Comparison of ENCODE assay signal across 21 cellular contexts in the genomic region with DNA sequence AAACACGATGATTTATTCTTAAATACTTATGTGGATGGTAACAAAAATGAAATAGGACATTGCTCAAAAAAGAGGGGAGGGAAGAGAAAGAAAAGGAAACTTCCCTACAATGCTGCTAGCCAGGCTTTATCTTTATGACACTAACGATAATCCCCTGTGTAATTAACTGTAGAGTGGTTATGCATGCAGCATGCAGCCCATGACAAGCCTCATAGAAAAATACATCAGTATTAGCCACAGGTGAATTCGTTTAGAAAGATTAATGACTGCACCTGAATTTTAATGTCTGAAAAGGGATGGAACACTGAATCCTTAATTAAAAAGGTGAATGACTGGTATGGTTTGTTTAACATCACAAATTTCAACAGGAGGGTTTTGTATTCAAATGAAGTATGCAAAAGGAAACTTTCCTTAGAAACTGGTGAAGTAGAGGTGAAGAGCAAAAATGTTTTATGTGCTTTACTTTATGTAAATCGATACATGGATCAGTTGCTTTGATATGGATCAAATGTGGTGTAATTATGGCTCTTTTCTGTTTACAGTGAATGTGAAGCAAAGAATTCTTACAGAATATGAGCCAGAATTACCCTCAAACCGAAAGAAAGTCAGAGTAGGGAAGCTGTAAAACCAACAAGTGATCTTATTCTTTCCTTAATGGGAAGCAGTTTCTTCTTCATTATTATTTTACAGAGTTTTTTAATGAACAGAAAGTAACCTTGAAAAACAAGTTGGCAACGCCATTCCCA.
DNase-seq lines count a peak whose midpoint lies in the region; ATAC-seq, FAIRE-seq and TF ChIP-seq lines count a peak whose summit lies in the region.
"Had no signal": no experiment of that assay in that cellular context is flagged by ENCODE, and none has a peak within 500 bp of the region (broad histone marks: within the 10 kb centered on the region; RNA-seq: fewer than 3 reads in every experiment).

No MANE protein-coding gene starts in this region.

- no peaks in the 10 kb centered on the region for H3K27me3 Mint-ChIP-seq in mesothelial cell of epicardium (ENCODE audit: low read depth)
- H3K27me3 Mint-ChIP-seq: B cell; dendritic cell treated with granulocyte-macrophage colony-stimulating factor and Interleukin-4, amounts not matched to agents 40 ng/mL and 50 ng/mL, for 4 days; natural killer cell treated with Interleukin-12 subunit alpha and Interleukin-12 subunit beta and Interleukin-15 and Interleukin-18, amount 100 ng/mL, for 72 hours had no signal

- H3K9me3 Mint-ChIP-seq in mesothelial cell of epicardium: no peaks in the 10 kb centered on the region
- H3K9me3 Mint-ChIP-seq: dendritic cell treated with granulocyte-macrophage colony-stimulating factor and Interleukin-4, amounts not matched to agents 40 ng/mL and 50 ng/mL, for 4 days had no signal

- ATAC-seq in SK-N-SH treated with all-trans-retinoic acid at 6 μM for 48 hours (peak; percentile 37; the same call in 2 of the 3 replicates), GM19328 (IDR thresholded peaks at IDR 0.05; ENCODE audit: unreplicated experiment) (no peak), HG02588 (IDR thresholded peaks at IDR 0.05; ENCODE audit: unreplicated experiment) (no peak)
- ATAC-seq: natural killer cell treated with Interleukin-12 subunit alpha and Interleukin-12 subunit beta and Interleukin-15 and Interleukin-18, amount 100 ng/mL, for 72 hours; Panc1; psoas muscle had no signal

- no peak for TF ChIP-seq CTCF in mesothelial cell of epicardium (IDR thresholded peaks at IDR 0.05; ENCODE audit: unreplicated experiment)

- H3K4me1 Mint-ChIP-seq in mesothelial cell of epicardium: peaks cover 23% of the 10 kb centered on the region
- H3K4me1 Mint-ChIP-seq: B cell had no signal

- TF ChIP-seq POLR2A in H54 (IDR thresholded peaks at IDR 0.05; ENCODE audit: low read depth, low read length): no peak
- no peak for TF ChIP-seq POLR2A in GM12892 (IDR thresholded peaks at IDR 0.05; ENCODE audit: low read depth, low read length)

- FAIRE-seq in H54 (lab: Jason Lieb, UNC) (peak; percentile 27), GM12892 (lab: Jason Lieb, UNC) (no peak)
- FAIRE-seq: endothelial cell of umbilical vein, H1 had no signal

- no peaks in the 10 kb centered on the region for H3K36me3 Mint-ChIP-seq in mesothelial cell of epicardium
- H3K36me3 Mint-ChIP-seq: natural killer cell treated with Interleukin-12 subunit alpha and Interleukin-12 subunit beta and Interleukin-15 and Interleukin-18, amount 100 ng/mL, for 72 hours had no signal

- DNase-seq in H54 (ENCODE audit: insufficient read length, low spot score): no peak
- DNase-seq in NCI-H1105 treated with DMSO at 0.1 percent for 48 hours (lab: John Stamatoyannopoulos, UW): peak; percentile 70
- DNase-seq in mesothelial cell of epicardium (ENCODE audit: low spot score in 2 of 2, unreplicated experiment in 2 of 2): no peak
- no peak for DNase-seq in GM12892 (ENCODE audit: insufficient read length)
- no peak for DNase-seq in NCI-H2081 (lab: John Stamatoyannopoulos, UW)
- DNase-seq: activated CD4-positive, alpha-beta T cell treated with anti-CD3 and anti-CD28 coated beads for 48 hours; brain microvascular endothelial cell; Caco-2; kidney glomerular epithelial cell; NCI-H2029; NCI-H510A treated with DMSO at 0.1 percent for 48 hours; psoas muscle had no signal

- H3K27ac Mint-ChIP-seq in mesothelial cell of epicardium: no peak overlapping the region
- H3K27ac Mint-ChIP-seq: B cell; dendritic cell treated with granulocyte-macrophage colony-stimulating factor and Interleukin-4, amounts not matched to agents 40 ng/mL and 50 ng/mL, for 4 days; natural killer cell treated with Interleukin-12 subunit alpha and Interleukin-12 subunit beta and Interleukin-15 and Interleukin-18, amount 100 ng/mL, for 72 hours had no signal

- peak overlapping the region; percentile 18 for H3K4me3 Mint-ChIP-seq in mesothelial cell of epicardium
- H3K4me3 Mint-ChIP-seq: B cell; dendritic cell treated with granulocyte-macrophage colony-stimulating factor and Interleukin-4, amounts not matched to agents 40 ng/mL and 50 ng/mL, for 4 days; natural killer cell treated with Interleukin-12 subunit alpha and Interleukin-12 subunit beta and Interleukin-15 and Interleukin-18, amount 100 ng/mL, for 72 hours had no signal

TF ChIP-seq in SK-N-SH treated with all-trans-retinoic acid at 6 μM for 48 hours, 23 proteins besides CTCF, POLR2A, EP300 and RAD21:
- no peak; the same call in 1 of the 2 replicates for TF ChIP-seq ZNF8 (CRISPR knock-in tag; IDR thresholded peaks at IDR 0.05)
- TF ChIP-seq, protein P1, sequence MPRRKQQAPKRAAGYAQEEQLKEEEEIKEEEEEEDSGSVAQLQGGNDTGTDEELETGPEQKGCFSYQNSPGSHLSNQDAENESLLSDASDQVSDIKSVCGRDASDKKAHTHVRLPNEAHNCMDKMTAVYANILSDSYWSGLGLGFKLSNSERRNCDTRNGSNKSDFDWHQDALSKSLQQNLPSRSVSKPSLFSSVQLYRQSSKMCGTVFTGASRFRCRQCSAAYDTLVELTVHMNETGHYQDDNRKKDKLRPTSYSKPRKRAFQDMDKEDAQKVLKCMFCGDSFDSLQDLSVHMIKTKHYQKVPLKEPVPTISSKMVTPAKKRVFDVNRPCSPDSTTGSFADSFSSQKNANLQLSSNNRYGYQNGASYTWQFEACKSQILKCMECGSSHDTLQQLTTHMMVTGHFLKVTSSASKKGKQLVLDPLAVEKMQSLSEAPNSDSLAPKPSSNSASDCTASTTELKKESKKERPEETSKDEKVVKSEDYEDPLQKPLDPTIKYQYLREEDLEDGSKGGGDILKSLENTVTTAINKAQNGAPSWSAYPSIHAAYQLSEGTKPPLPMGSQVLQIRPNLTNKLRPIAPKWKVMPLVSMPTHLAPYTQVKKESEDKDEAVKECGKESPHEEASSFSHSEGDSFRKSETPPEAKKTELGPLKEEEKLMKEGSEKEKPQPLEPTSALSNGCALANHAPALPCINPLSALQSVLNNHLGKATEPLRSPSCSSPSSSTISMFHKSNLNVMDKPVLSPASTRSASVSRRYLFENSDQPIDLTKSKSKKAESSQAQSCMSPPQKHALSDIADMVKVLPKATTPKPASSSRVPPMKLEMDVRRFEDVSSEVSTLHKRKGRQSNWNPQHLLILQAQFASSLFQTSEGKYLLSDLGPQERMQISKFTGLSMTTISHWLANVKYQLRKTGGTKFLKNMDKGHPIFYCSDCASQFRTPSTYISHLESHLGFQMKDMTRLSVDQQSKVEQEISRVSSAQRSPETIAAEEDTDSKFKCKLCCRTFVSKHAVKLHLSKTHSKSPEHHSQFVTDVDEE (CRISPR knock-in tag; IDR thresholded peaks at IDR 0.05): peak; percentile 73; the same call in 1 of the 2 replicates
TF ChIP-seq in SK-N-SH treated with all-trans-retinoic acid at 6 μM for 48 hours: peak in this region for 1.
